ENCODE assay signal across 19 cellular contexts in genomic region chr2:131046580-131047274, GRCh38. TPM values are rescaled to one million over a fixed set of nuclear protein-coding genes. Genes with fewer than 3 reads are reported as not detected.
DNase-seq lines count a peak whose midpoint lies in the region; ATAC-seq, FAIRE-seq and TF ChIP-seq lines count a peak whose summit lies in the region.
"Had no signal": no experiment of that assay in that cellular context is flagged by ENCODE, and none has a peak within 500 bp of the region (broad histone marks: within the 10 kb centered on the region; RNA-seq: fewer than 3 reads in every experiment).

No MANE protein-coding gene starts in this region.

- FAIRE-seq in D721Med (lab: Jason Lieb, UNC): no peak
- FAIRE-seq: astrocyte had no signal

- no peak overlapping the region for H2BK15ac ChIP-seq in neuronal stem cell (ENCODE audit: low read length)

- no peak overlapping the region for H2BK5ac ChIP-seq in neuronal stem cell (ENCODE audit: low read length)

- H3K79me1 ChIP-seq in neuronal stem cell (ENCODE audit: low read depth, low read length): no peaks in the 10 kb centered on the region

- H4K20me1 ChIP-seq in SK-N-SH (ENCODE audit: insufficient read depth): peaks cover 32% of the 10 kb centered on the region

- no peak for TF ChIP-seq RAD21 in SK-N-SH (IDR thresholded peaks at IDR 0.05; ENCODE audit: low read length)

- no peaks in the 10 kb centered on the region for H3K27me3 ChIP-seq in SK-N-SH (ENCODE audit: insufficient read depth)
- no peaks in the 10 kb centered on the region for H3K27me3 ChIP-seq in neuronal stem cell (ENCODE audit: control insufficient read depth in 3 of 3, insufficient read depth in 3 of 3, low read depth in 1 of 3, low read length in 3 of 3)
- H3K27me3 ChIP-seq: right lobe of liver had no signal

- peaks cover 20% of the 10 kb centered on the region for H3K79me2 ChIP-seq in SK-N-SH (ENCODE audit: insufficient read depth)

- no peak overlapping the region for H4K91ac ChIP-seq in neuronal stem cell (ENCODE audit: low read depth, low read length, poor library complexity)

- H3K9me3 ChIP-seq in SK-N-SH (no peaks in the 10 kb centered on the region), neuronal stem cell (replicated peaks in 1 of 2; ENCODE audit: control insufficient read depth in 2 of 2, insufficient read depth in 1 of 2, low read depth in 1 of 2, low read length in 2 of 2) (no peaks in the 10 kb centered on the region)
- H3K9me3 ChIP-seq: neutrophil, right lobe of liver had no signal

- H3K18ac ChIP-seq in neuronal stem cell (ENCODE audit: low read length): no peak overlapping the region

- no peak overlapping the region for H3K4me3 ChIP-seq in SK-N-SH (ENCODE audit: low read depth in 2 of 2, low read length in 1 of 2)
- H3K4me3 ChIP-seq in neuronal stem cell (ENCODE audit: low read length in 2 of 2): no peak overlapping the region
- H3K4me3 ChIP-seq: right lobe of liver had no signal

- H3K9me2 ChIP-seq in SK-N-SH: no peaks in the 10 kb centered on the region

- POLR2A ChIA-PET in SK-N-SH (lab: Yijun Ruan, JAX): interaction anchor here (1.2 to 1.6 kb wide), 2 partner anchors 10 to 46 kb away, joined by 3 to 4 read pairs; no protein-coding TSS in a partner anchor

- in situ Hi-C loops in GM13977 (cut with MboI; ENCODE audit: low pct_unique_long_range_greater_than_20kb, low sequenced_read_pairs, unreplicated experiment): no loop called here

- H2BK120ac ChIP-seq in neuronal stem cell (ENCODE audit: low read depth, low read length): no peak overlapping the region

- H3K23ac ChIP-seq in neuronal stem cell (ENCODE audit: low read depth, low read length, poor library complexity): no peak overlapping the region

- DNase-seq in D721Med (ENCODE audit: insufficient read length, low spot score): peak; percentile 4
- DNase-seq in SK-N-SH: peak; percentile 84
- no peak for DNase-seq in left cardiac atrium
- DNase-seq in neuronal stem cell (ENCODE audit: low spot score): no peak
- DNase-seq in GM13977 (ENCODE audit: low spot score): no peak
- DNase-seq in putamen (ENCODE audit: low spot score): no peak
- DNase-seq: activated naive CD4-positive, alpha-beta T cell; dermis blood vessel endothelial cell; mesendoderm; MM.1S; NCI-H1694 treated with DMSO at 0.1 percent for 48 hours; NCI-H226 had no signal

- H3K9ac ChIP-seq in SK-N-SH: no peak overlapping the region
- H3K9ac ChIP-seq in neuronal stem cell (ENCODE audit: low read depth, low read length, poor library complexity): no peak overlapping the region

- no peaks in the 10 kb centered on the region for H3F3A ChIP-seq in SK-N-SH (replicated peaks; ENCODE audit: insufficient read depth)

- H4K8ac ChIP-seq in neuronal stem cell (ENCODE audit: low read depth, low read length): peak overlapping the region; percentile 29

- TF ChIP-seq EP300 in SK-N-SH (IDR thresholded peaks at IDR 0.05; ENCODE audit: borderline replicate concordance in 1 of 2, low read depth in 1 of 2, low read length in 1 of 2): peak in 1 of 2 experiments; percentile 53; a peak in 2 of 4 replicates

- H3K14ac ChIP-seq in neuronal stem cell (ENCODE audit: low read length): no peak overlapping the region

- H3K4me2 ChIP-seq in SK-N-SH (no peak overlapping the region), neuronal stem cell (ENCODE audit: insufficient read depth, low read length, poor library complexity, severe bottlenecking) (no peak overlapping the region)

- CTCF ChIA-PET in SK-N-SH (lab: Yijun Ruan, JAX): interaction anchor here (1.2 to 1.4 kb wide), 2 partner anchors 16 to 19 kb away, joined by 3 to 6 read pairs; no protein-coding TSS in a partner anchor

- no peak overlapping the region for H2AFZ ChIP-seq in SK-N-SH (ENCODE audit: low read depth)
- no peak overlapping the region for H2AFZ ChIP-seq in neuronal stem cell (ENCODE audit: low read length)

- peak overlapping the region in 1 of 2 experiments; percentile 77; a peak in 2 of 4 replicates for H3K27ac ChIP-seq in SK-N-SH (ENCODE audit: low read depth in 2 of 2, low read length in 1 of 2)
- H3K27ac ChIP-seq in neuronal stem cell (replicated peaks; ENCODE audit: low read length): no peak overlapping the region
- H3K27ac ChIP-seq: neutrophil, right lobe of liver had no signal

- intact Hi-C loops in left cardiac atrium (cut with DNase I): no loop called here

- H2BK12ac ChIP-seq in neuronal stem cell (ENCODE audit: low read length): no peak overlapping the region

- peak; percentile 59 to 78 for ATAC-seq in left cardiac atrium
- no peak for ATAC-seq in HG02852 (IDR thresholded peaks at IDR 0.05; ENCODE audit: unreplicated experiment)
- ATAC-seq in GM21390 (IDR thresholded peaks at IDR 0.05; ENCODE audit: unreplicated experiment): no peak
- ATAC-seq: activated CD4-positive, CD25-positive, alpha-beta regulatory T cell treated with anti-CD3 and anti-CD28 coated beads, Interleukin-2, amount 50 U/mL, for 24 hours; esophagus mucosa had no signal

- H3K4me1 ChIP-seq in SK-N-SH (ENCODE audit: control insufficient read depth in 1 of 2, insufficient read depth in 2 of 2, low read depth in 1 of 2, low read length in 1 of 2) (peaks cover 0 to 51% of the 10 kb centered on the region in 2 experiments; a peak in 1 of 4 replicates), neuronal stem cell (ENCODE audit: control insufficient read depth in 2 of 2, insufficient read depth in 1 of 2, low read depth in 1 of 2, low read length in 2 of 2) (no peaks in the 10 kb centered on the region)
- H3K4me1 ChIP-seq: right lobe of liver had no signal

- no peak overlapping the region for H2AK5ac ChIP-seq in neuronal stem cell (ENCODE audit: low read depth, low read length)

- 94% methylated on average over 22 of the region's 22 CpGs for WGBS in SK-N-SH (ENCODE audit: low lambda C conversion rate)
- no CpG with 5 or more reads among the region's 22 CpGs for WGBS in neuronal stem cell (ENCODE audit: extremely low coverage in 2 of 2, insufficient read length in 2 of 2, insufficient replicate concordance in 1 of 2), 2 donors

- H3K4ac ChIP-seq in neuronal stem cell (ENCODE audit: low read length): no peak overlapping the region

- H3K36me3 ChIP-seq in SK-N-SH (replicated peaks in 1 of 2; ENCODE audit: control insufficient read depth in 1 of 2, insufficient read depth in 2 of 2, low read length in 1 of 2): peaks cover 32 to 57% of the 10 kb centered on the region in 2 experiments
- peaks cover 28 to 60% of the 10 kb centered on the region in 2 donors for H3K36me3 ChIP-seq in neuronal stem cell (replicated peaks in 1 of 2; ENCODE audit: control insufficient read depth in 2 of 2, insufficient read depth in 2 of 2, low read length in 2 of 2)

- TF ChIP-seq CTCF in D721Med (IDR thresholded peaks at IDR 0.05; ENCODE audit: insufficient read depth, missing control alignments) (no peak), SK-N-SH (IDR thresholded peaks at IDR 0.05) (no peak), GM13977 (IDR thresholded peaks at IDR 0.05; ENCODE audit: extremely low read depth, insufficient read depth, missing control alignments) (no peak)

TF ChIP-seq in SK-N-SH, 30 proteins besides CTCF, POLR2A, EP300 and RAD21:
- TF ChIP-seq, protein P1, sequence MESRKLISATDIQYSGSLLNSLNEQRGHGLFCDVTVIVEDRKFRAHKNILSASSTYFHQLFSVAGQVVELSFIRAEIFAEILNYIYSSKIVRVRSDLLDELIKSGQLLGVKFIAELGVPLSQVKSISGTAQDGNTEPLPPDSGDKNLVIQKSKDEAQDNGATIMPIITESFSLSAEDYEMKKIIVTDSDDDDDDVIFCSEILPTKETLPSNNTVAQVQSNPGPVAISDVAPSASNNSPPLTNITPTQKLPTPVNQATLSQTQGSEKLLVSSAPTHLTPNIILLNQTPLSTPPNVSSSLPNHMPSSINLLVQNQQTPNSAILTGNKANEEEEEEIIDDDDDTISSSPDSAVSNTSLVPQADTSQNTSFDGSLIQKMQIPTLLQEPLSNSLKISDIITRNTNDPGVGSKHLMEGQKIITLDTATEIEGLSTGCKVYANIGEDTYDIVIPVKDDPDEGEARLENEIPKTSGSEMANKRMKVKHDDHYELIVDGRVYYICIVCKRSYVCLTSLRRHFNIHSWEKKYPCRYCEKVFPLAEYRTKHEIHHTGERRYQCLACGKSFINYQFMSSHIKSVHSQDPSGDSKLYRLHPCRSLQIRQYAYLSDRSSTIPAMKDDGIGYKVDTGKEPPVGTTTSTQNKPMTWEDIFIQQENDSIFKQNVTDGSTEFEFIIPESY (IDR thresholded peaks at IDR 0.05; ENCODE audit: borderline replicate concordance, low read depth): no peak; the same call in 1 of the 2 replicates
- TF ChIP-seq NFIC (IDR thresholded peaks at IDR 0.05; ENCODE audit: borderline replicate concordance) (peak; percentile 11; the same call in 1 of the 2 replicates), CHD2 (IDR thresholded peaks at IDR 0.05; ENCODE audit: low read length, partially characterized antibody) (peak; percentile 41), MXI1 (IDR thresholded peaks at IDR 0.05; ENCODE audit: low read depth, low read length) (peak; percentile 49; the same call in 1 of the 2 replicates)

RNA-seq across cellular contexts. Expression of gene FAM168B, which starts 46.5 kb away (rescaled TPM):
- 72.7 and 84.9 TPM in 2 replicates for polyA plus RNA-seq in SK-N-SH (2012; rRNA removed)
- polyA plus RNA-seq in SK-N-SH (2012; cell fraction: cytosol; rRNA removed): 57.6 and 77.8 TPM in 2 replicates
- polyA plus RNA-seq in SK-N-SH (2012; cell fraction: nucleus; rRNA removed): 57.2 and 78.1 TPM in 2 replicates
- 10 to 100 TPM; 78.7 to 94.7 TPM for total RNA-seq in left cardiac atrium
- 73.9 TPM for polyA plus RNA-seq in neuronal stem cell (2013, experiment 1 of 2)
- 72.7 TPM for polyA plus RNA-seq in neuronal stem cell (2013, experiment 2 of 2)

RNA-seq across cellular contexts. Expression of gene PLEKHB2, which starts 58.4 kb away (rescaled TPM):
- polyA plus RNA-seq in SK-N-SH (2012; rRNA removed): 78.9 and 105 TPM in 2 replicates
- polyA plus RNA-seq in SK-N-SH (2012; cell fraction: cytosol; rRNA removed): 82.9 and 136 TPM in 2 replicates
- 46.4 and 49.5 TPM in 2 replicates for polyA plus RNA-seq in SK-N-SH (2012; cell fraction: nucleus; rRNA removed)
- 10 to 100 TPM; 30.9 to 38.2 TPM for total RNA-seq in left cardiac atrium
- 30.4 TPM for polyA plus RNA-seq in neuronal stem cell (2013, experiment 1 of 2)
- polyA plus RNA-seq in neuronal stem cell (2013, experiment 2 of 2): 31.1 TPM

Comparison
In these comparisons a context has a peak if more than half of its experiments do, and no peak if none do; other contexts are left out.
1. DNase-seq: peak in D721Med (single experiment) and SK-N-SH (single experiment); none in left cardiac atrium (single experiment), neuronal stem cell (single experiment), GM13977 (single experiment) and putamen (single experiment).
2. ATAC-seq: peak in left cardiac atrium (2 of 2); none in HG02852 (single experiment) and GM21390 (single experiment).